Comparison of ENCODE assay signal across 1 cellular context in the genomic region with DNA sequence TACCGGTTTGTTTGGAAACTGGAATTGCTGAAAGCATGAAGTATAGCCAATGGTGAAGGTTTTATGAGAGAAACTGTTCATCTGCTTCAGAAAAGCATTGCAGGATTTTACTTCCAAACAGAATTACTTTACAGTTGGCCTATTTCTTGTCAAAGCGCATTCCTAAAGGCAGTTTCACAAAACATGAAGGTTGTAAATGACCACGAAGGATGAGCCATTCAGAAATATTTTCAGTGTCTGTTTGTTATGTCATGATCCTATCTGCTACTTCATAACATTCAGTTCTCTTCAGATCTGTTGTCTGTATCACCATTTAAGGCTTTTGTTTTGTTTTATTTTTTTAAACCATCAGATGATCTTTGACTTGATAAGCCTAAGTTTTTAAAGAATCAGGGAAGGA.
TF ChIP-seq lines count a peak whose summit lies in the region.

No MANE protein-coding gene starts in this region.

TF ChIP-seq in WTC11, 78 proteins besides CTCF, POLR2A, EP300 and RAD21 (continued from another document):
- TF ChIP-seq, protein P1, sequence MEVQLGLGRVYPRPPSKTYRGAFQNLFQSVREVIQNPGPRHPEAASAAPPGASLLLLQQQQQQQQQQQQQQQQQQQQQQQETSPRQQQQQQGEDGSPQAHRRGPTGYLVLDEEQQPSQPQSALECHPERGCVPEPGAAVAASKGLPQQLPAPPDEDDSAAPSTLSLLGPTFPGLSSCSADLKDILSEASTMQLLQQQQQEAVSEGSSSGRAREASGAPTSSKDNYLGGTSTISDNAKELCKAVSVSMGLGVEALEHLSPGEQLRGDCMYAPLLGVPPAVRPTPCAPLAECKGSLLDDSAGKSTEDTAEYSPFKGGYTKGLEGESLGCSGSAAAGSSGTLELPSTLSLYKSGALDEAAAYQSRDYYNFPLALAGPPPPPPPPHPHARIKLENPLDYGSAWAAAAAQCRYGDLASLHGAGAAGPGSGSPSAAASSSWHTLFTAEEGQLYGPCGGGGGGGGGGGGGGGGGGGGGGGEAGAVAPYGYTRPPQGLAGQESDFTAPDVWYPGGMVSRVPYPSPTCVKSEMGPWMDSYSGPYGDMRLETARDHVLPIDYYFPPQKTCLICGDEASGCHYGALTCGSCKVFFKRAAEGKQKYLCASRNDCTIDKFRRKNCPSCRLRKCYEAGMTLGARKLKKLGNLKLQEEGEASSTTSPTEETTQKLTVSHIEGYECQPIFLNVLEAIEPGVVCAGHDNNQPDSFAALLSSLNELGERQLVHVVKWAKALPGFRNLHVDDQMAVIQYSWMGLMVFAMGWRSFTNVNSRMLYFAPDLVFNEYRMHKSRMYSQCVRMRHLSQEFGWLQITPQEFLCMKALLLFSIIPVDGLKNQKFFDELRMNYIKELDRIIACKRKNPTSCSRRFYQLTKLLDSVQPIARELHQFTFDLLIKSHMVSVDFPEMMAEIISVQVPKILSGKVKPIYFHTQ (CRISPR knock-in tag; IDR thresholded peaks at IDR 0.05): no peak
- no peak for TF ChIP-seq FOXP1 (CRISPR knock-in tag; IDR thresholded peaks at IDR 0.05; ENCODE audit: borderline replicate concordance)
- TF ChIP-seq MLX (CRISPR knock-in tag; IDR thresholded peaks at IDR 0.05): no peak
- TF ChIP-seq FOXK1 (CRISPR knock-in tag; IDR thresholded peaks at IDR 0.05): no peak
- TF ChIP-seq GRHL2 (CRISPR knock-in tag; IDR thresholded peaks at IDR 0.05; ENCODE audit: insufficient replicate concordance, severe bottlenecking): no peak
- TF ChIP-seq, protein P2, sequence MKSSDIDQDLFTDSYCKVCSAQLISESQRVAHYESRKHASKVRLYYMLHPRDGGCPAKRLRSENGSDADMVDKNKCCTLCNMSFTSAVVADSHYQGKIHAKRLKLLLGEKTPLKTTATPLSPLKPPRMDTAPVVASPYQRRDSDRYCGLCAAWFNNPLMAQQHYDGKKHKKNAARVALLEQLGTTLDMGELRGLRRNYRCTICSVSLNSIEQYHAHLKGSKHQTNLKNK (CRISPR knock-in tag; IDR thresholded peaks at IDR 0.05): no peak
- TF ChIP-seq ZNF263 (CRISPR knock-in tag; IDR thresholded peaks at IDR 0.05; ENCODE audit: low read depth): no peak
